ENCODE assay signal across 1 cellular context in genomic region chr9:14831661-14832060, GRCh38.
TF ChIP-seq lines count a peak whose summit lies in the region.

No MANE protein-coding gene starts in this region.

TF ChIP-seq in GM23338, 12 proteins besides CTCF, POLR2A, EP300 and RAD21 (continued from another document):
- TF ChIP-seq REST (IDR thresholded peaks at IDR 0.05; ENCODE audit: unreplicated experiment) = no peak
- no peak for TF ChIP-seq JUNB (IDR thresholded peaks at IDR 0.05; ENCODE audit: unreplicated experiment)
- TF ChIP-seq ETS1 (IDR thresholded peaks at IDR 0.05) = no peak
